ENCODE assay signal across 8 cellular contexts in the genomic region with DNA sequence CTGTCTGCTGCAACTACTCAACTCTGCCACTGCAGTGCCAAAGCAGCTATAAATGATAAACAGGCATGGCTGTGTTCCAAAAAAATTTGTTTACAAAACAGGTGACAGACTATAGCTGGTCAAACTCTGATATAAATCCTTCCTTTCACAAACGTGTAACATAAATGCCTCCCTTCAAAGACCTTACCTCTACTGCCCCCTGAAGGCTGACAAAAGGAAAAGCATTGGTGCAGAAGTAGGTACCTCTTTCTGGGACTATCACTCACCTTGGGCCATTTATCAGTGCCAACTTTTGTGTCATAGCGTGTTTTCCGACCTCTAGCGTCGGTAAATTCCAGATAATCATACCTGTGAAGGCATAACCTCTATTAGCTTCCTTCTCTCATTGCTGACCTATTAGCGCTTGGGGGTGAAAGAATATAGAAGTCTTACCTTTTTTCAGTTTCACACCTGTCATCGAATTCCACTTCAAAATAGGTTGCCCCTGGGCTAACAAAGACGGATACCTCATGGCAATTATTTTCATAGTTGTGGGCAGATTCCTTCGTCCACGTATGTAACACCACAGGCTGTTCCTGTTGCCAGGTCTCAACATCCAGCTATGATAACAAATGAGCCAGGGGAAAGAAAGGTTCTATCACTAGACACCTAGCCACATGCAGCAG.
DNase-seq lines count a peak whose midpoint lies in the region; ATAC-seq and TF ChIP-seq lines count a peak whose summit lies in the region.

No MANE protein-coding gene starts in this region.

- TF ChIP-seq CTCF in DOHH2 (IDR thresholded peaks at IDR 0.05; ENCODE audit: low read depth, low read length, poor library complexity, severe bottlenecking) (peak; percentile 83), PC-9 (conservative IDR thresholded peaks at IDR 0.05) (peak; percentile 85), endothelial cell (IDR thresholded peaks at IDR 0.05; ENCODE audit: unreplicated experiment) (peak; percentile 45)

- H3K9me2 ChIP-seq in DOHH2 (replicated peaks; ENCODE audit: control insufficient read depth, low read length) (no peaks in the 10 kb centered on the region), PC-9 (ENCODE audit: insufficient read depth) (no peaks in the 10 kb centered on the region)

- intact Hi-C loops in PC-9 (cut with micrococcal nuclease; ENCODE audit: unreplicated experiment) = loop anchor here (2.0 to 10.0 kb wide), 3 partner anchors 163 to 340 kb away; no protein-coding TSS in a partner anchor

- peaks cover 5% of the 10 kb centered on the region; the same call in 1 of the 2 replicates for H4K20me1 ChIP-seq in DOHH2 (ENCODE audit: control insufficient read depth, insufficient read depth, low read depth, low read length)
- no peaks in the 10 kb centered on the region for H4K20me1 ChIP-seq in PC-9 (ENCODE audit: insufficient read depth)

- BruUV-seq in PC-9 (replicated peaks; lab: Mats Ljungman, UMichigan) = no TSS peak

- H3K4me1 ChIP-seq in DOHH2 (ENCODE audit: control insufficient read depth, low read length) (peaks cover 27% of the 10 kb centered on the region), PC-9 (replicated peaks; ENCODE audit: insufficient read depth) (peaks cover 13% of the 10 kb centered on the region), muscle layer of duodenum (ENCODE audit: control insufficient read depth in 1 of 2, insufficient read depth in 2 of 2, low read length in 2 of 2) (peaks cover 0 to 4% of the 10 kb centered on the region in 2 donors)

- H3K9me3 Mint-ChIP-seq in endothelial cell (ENCODE audit: unreplicated experiment) = no peaks in the 10 kb centered on the region

- H3K27me3 ChIP-seq in DOHH2 (ENCODE audit: control insufficient read depth, low read length) = no peaks in the 10 kb centered on the region
- no peaks in the 10 kb centered on the region for H3K27me3 ChIP-seq in PC-9 (ENCODE audit: insufficient read depth, low read depth)
- no peaks in the 10 kb centered on the region for H3K27me3 ChIP-seq in muscle layer of duodenum (ENCODE audit: low read depth, low read length)

- H3F3A ChIP-seq in DOHH2 (ENCODE audit: control insufficient read depth, insufficient read depth) = peaks cover 4% of the 10 kb centered on the region; the same call in 1 of the 2 replicates
- H3F3A ChIP-seq in PC-9 (ENCODE audit: insufficient read depth, low read depth) = peaks cover 21% of the 10 kb centered on the region

- peaks cover 42% of the 10 kb centered on the region for H3K36me3 Mint-ChIP-seq in endothelial cell (ENCODE audit: low read depth, unreplicated experiment)

- CTCF ChIA-PET in PC-9 (lab: Charles Lee) = interaction anchor here (0.5 to 1.5 kb wide), 2 partner anchors 161 to 1212 kb away, joined by 3 to 17 read pairs; no protein-coding TSS in a partner anchor

- no peak overlapping the region for H3K4me3 Mint-ChIP-seq in endothelial cell (ENCODE audit: unreplicated experiment)

- no peak overlapping the region for H3K4me3 ChIP-seq in DOHH2 (ENCODE audit: low read length)
- H3K4me3 ChIP-seq in PC-9 = no peak overlapping the region
- no peak overlapping the region for H3K4me3 ChIP-seq in muscle layer of duodenum (ENCODE audit: low read depth in 1 of 2, low read length in 2 of 2)

- no peak overlapping the region for H2AFZ ChIP-seq in PC-9

- H3K9me3 ChIP-seq in DOHH2 (ENCODE audit: control insufficient read depth, insufficient read depth, low read length) = no peaks in the 10 kb centered on the region
- H3K9me3 ChIP-seq in PC-9 (ENCODE audit: insufficient read depth, low read depth) = no peaks in the 10 kb centered on the region
- H3K9me3 ChIP-seq in muscle layer of duodenum (ENCODE audit: control insufficient read depth in 1 of 2, low read length in 2 of 2) = no peaks in the 10 kb centered on the region

- H3K4me1 Mint-ChIP-seq in endothelial cell (ENCODE audit: unreplicated experiment) = no peaks in the 10 kb centered on the region

- H3K4me2 ChIP-seq in DOHH2 (ENCODE audit: low read length) (peak overlapping the region; percentile 38), PC-9 (no peak overlapping the region)

- H3K27ac ChIP-seq in DOHH2 (ENCODE audit: low read depth, low read length) = no peak overlapping the region
- H3K27ac ChIP-seq in PC-9 = no peak overlapping the region
- H3K27ac ChIP-seq in muscle layer of duodenum (ENCODE audit: low read length) = peak overlapping the region; percentile 4

- H3K36me3 ChIP-seq in DOHH2 (ENCODE audit: control insufficient read depth, low read length) (peaks cover 91% of the 10 kb centered on the region), PC-9 (ENCODE audit: low read depth) (peaks cover 45% of the 10 kb centered on the region), muscle layer of duodenum (ENCODE audit: control insufficient read depth in 1 of 2, insufficient read depth in 2 of 2, low read length in 2 of 2) (peaks cover 83 to 94% of the 10 kb centered on the region in 2 donors)

- no peak overlapping the region for H3K27ac Mint-ChIP-seq in endothelial cell (ENCODE audit: unreplicated experiment)

- H3K27me3 Mint-ChIP-seq in endothelial cell (ENCODE audit: unreplicated experiment) = no peaks in the 10 kb centered on the region

- H3K79me2 ChIP-seq in DOHH2 (ENCODE audit: control insufficient read depth, low read length) = no peaks in the 10 kb centered on the region
- H3K79me2 ChIP-seq in PC-9 (ENCODE audit: low read depth) = no peaks in the 10 kb centered on the region

- DNase-seq in PC-9 (peak; percentile 16 to 50), endothelial cell (ENCODE audit: low spot score) (peak; percentile 32)

- ATAC-seq in GM19372 (IDR thresholded peaks at IDR 0.05; ENCODE audit: low read depth, unreplicated experiment) (peak; percentile 24), HG03457 (IDR thresholded peaks at IDR 0.05; ENCODE audit: unreplicated experiment) (peak; percentile 23), GM19351 (IDR thresholded peaks at IDR 0.05; ENCODE audit: unreplicated experiment) (no peak), GM19455 (IDR thresholded peaks at IDR 0.05; ENCODE audit: unreplicated experiment) (no peak)

- POLR2A ChIA-PET in PC-9 (lab: Charles Lee; ENCODE audit: unreplicated experiment) = no interaction called here

Comparison
In these comparisons a context has a peak if more than half of its experiments do, and no peak if none do; other contexts are left out.
1. ATAC-seq: peak in GM19372 (single experiment) and HG03457 (single experiment); none in GM19351 (single experiment) and GM19455 (single experiment).
2. Peak in every context shown above with its lines, with median percentiles within 50 percentile points of each other: CTCF ChIP-seq.